Comparison of ENCODE assay signal across 2 cellular contexts in genomic region chr2:239916205-239917127, GRCh38.
TF ChIP-seq lines count a peak whose summit lies in the region.

No MANE protein-coding gene starts in this region.

TF ChIP-seq in IMR-90, 13 proteins besides CTCF, POLR2A, EP300 and RAD21:
- no peak for TF ChIP-seq SMC3 (IDR thresholded peaks at IDR 0.05; ENCODE audit: low read depth, low read length)
- no peak for TF ChIP-seq BHLHE40 (IDR thresholded peaks at IDR 0.05; ENCODE audit: low read depth, low read length)
- no peak for TF ChIP-seq FOS (IDR thresholded peaks at IDR 0.05; ENCODE audit: low read depth, low read length)
- TF ChIP-seq MXI1 (IDR thresholded peaks at IDR 0.05; ENCODE audit: borderline replicate concordance, low read depth, low read length) = no peak
- no peak for TF ChIP-seq MAZ (IDR thresholded peaks at IDR 0.05; ENCODE audit: borderline replicate concordance, low read depth, low read length)
- no peak for TF ChIP-seq NFE2L2 (IDR thresholded peaks at IDR 0.05; ENCODE audit: low read depth, low read length)
- no peak for TF ChIP-seq CEBPB (IDR thresholded peaks at IDR 0.05; ENCODE audit: low read depth, low read length)

TF ChIP-seq in K562, 482 proteins besides CTCF, POLR2A, EP300 and RAD21:
- TF ChIP-seq, protein P1, sequence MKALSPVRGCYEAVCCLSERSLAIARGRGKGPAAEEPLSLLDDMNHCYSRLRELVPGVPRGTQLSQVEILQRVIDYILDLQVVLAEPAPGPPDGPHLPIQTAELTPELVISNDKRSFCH (CRISPR knock-in tag; IDR thresholded peaks at IDR 0.05) = no peak
- TF ChIP-seq, protein P1 (tag; IDR thresholded peaks at IDR 0.05) = no peak
TF ChIP-seq in K562: peak in this region for 0.
